Comparison of ENCODE assay signal across 24 cellular contexts in the genomic region with DNA sequence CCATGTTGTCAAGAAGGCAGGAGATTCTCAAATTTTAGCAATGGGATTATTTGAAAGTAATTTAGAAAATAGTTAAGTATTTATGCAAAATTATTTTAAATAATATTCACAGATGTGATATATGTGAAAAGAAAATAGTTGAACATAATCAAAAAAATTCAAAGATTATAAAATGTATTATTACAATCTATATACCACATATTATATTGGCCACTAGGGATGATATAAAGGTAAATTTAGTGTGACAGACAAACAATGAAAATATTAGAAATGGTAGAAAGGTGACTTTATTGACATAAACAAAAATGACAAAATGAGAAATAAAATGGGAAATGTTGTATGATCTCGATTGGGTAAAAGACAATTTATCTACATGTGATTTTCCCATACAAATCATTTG.
"Had no signal": no experiment of that assay in that cellular context is flagged by ENCODE, and none has a peak within 500 bp of the region (broad histone marks: within the 10 kb centered on the region; RNA-seq: fewer than 3 reads in every experiment).

No MANE protein-coding gene starts in this region.

- ATAC-seq: activated CD8-positive, alpha-beta memory T cell treated with anti-CD3 and anti-CD28 coated beads, Interleukin-2, amount 10 ng/mL, durations not matched to agents 7 days and 5 days; activated CD8-positive, alpha-beta T cell treated with anti-CD3 and anti-CD28 coated beads, Interleukin-2, amount 10 ng/mL, durations not matched to agents 7 days and 5 days; activated naive CD4-positive, alpha-beta T cell treated with anti-CD3 and anti-CD28 coated beads, Interleukin-2, amount 50 U/mL, for 72 hours; body of pancreas; right lobe of liver had no signal

- H3K27me3 ChIP-seq: body of pancreas, esophagus muscularis mucosa, neutrophil, right lobe of liver, upper lobe of left lung, vagina had no signal

- H3K4me3 Mint-ChIP-seq: activated B cell treated with CpG ODN at 0.5 μM for 24 hours; activated CD8-positive, alpha-beta memory T cell treated with anti-CD3 and anti-CD28 coated beads, Interleukin-2, amount 10 ng/mL, durations not matched to agents 7 days and 5 days; activated CD8-positive, alpha-beta T cell treated with anti-CD3 and anti-CD28 coated beads, Interleukin-2, amount 10 ng/mL, durations not matched to agents 7 days and 5 days; nephron; stimulated activated naive CD8-positive, alpha-beta T cell treated with anti-CD3 and anti-CD28 coated beads, Interleukin-15, Interleukin-2, amounts not matched to agents 100 ng/mL and 50 ng/mL, for 24 hours had no signal

- H3K9me3 ChIP-seq: body of pancreas, esophagus muscularis mucosa, left ventricle myocardium inferior, neutrophil, right lobe of liver, thoracic aorta, upper lobe of left lung, vagina had no signal

- H3K4me3 ChIP-seq: body of pancreas, esophagus muscularis mucosa, left ventricle myocardium inferior, right lobe of liver, thoracic aorta, upper lobe of left lung, vagina had no signal

- H3K27ac Mint-ChIP-seq: activated B cell treated with CpG ODN at 0.5 μM for 24 hours; activated CD8-positive, alpha-beta memory T cell treated with anti-CD3 and anti-CD28 coated beads, Interleukin-2, amount 10 ng/mL, durations not matched to agents 7 days and 5 days; activated CD8-positive, alpha-beta T cell treated with anti-CD3 and anti-CD28 coated beads, Interleukin-2, amount 10 ng/mL, durations not matched to agents 7 days and 5 days; activated naive CD4-positive, alpha-beta T cell treated with anti-CD3 and anti-CD28 coated beads, Interleukin-2, amount 50 U/mL, for 72 hours; activated T-helper 2 cell treated with anti-CD3 and anti-CD28 coated beads, Interferon-gamma antibody, Interleukin-2, Interleukin-4, amounts not matched to agents 10 μg/mL and 5 μg/mL and 100 μg/mL, durations not matched to agents 14 hours and 24 hours and 36 hours; nephron; progenitor cell of endocrine pancreas; stimulated activated naive CD8-positive, alpha-beta T cell treated with anti-CD3 and anti-CD28 coated beads, Interleukin-15, Interleukin-2, amounts not matched to agents 100 ng/mL and 50 ng/mL, for 24 hours had no signal

- H3K36me3 ChIP-seq: esophagus muscularis mucosa, left ventricle myocardium inferior, neutrophil, right lobe of liver, thoracic aorta, upper lobe of left lung, vagina had no signal

- H3K27me3 Mint-ChIP-seq: activated B cell treated with CpG ODN at 0.5 μM for 24 hours; activated CD8-positive, alpha-beta memory T cell treated with anti-CD3 and anti-CD28 coated beads, Interleukin-2, amount 10 ng/mL, durations not matched to agents 7 days and 5 days; progenitor cell of endocrine pancreas; stimulated activated naive CD8-positive, alpha-beta T cell treated with anti-CD3 and anti-CD28 coated beads, Interleukin-15, Interleukin-2, amounts not matched to agents 100 ng/mL and 50 ng/mL, for 24 hours had no signal

- H3K36me3 Mint-ChIP-seq: activated CD8-positive, alpha-beta memory T cell treated with anti-CD3 and anti-CD28 coated beads, Interleukin-2, amount 10 ng/mL, durations not matched to agents 7 days and 5 days; activated naive CD4-positive, alpha-beta T cell treated with anti-CD3 and anti-CD28 coated beads, Interleukin-2, amount 50 U/mL, for 72 hours had no signal

- H3K27ac ChIP-seq: body of pancreas, esophagus muscularis mucosa, left ventricle myocardium inferior, neutrophil, right lobe of liver, thoracic aorta, upper lobe of left lung, vagina had no signal

- DNase-seq: activated B cell treated with CpG ODN at 0.5 μM for 24 hours; activated CD4-positive, alpha-beta T cell treated with anti-CD3 and anti-CD28 coated beads, Interleukin-2, amount 50 U/mL, for 1 hour; activated CD8-positive, alpha-beta memory T cell treated with anti-CD3 and anti-CD28 coated beads, Interleukin-2, amount 10 ng/mL, durations not matched to agents 7 days and 5 days; activated CD8-positive, alpha-beta T cell treated with anti-CD3 and anti-CD28 coated beads, Interleukin-2, amount 10 ng/mL, durations not matched to agents 7 days and 5 days; activated T-cell treated with anti-CD3 and anti-CD28 coated beads, Interleukin-2, amount 50 U/mL, for 48 hours; aorta; body of pancreas; cerebellar nuclear complex; cortex of kidney; foreskin melanocyte; left ventricle myocardium inferior; right lobe of liver; stimulated activated CD4-positive, alpha-beta T cell treated with anti-CD3 and anti-CD28 coated beads, Interleukin-2, amount 100 ng/mL, for 48 hours; T-helper 2 cell; upper lobe of left lung had no signal

- H3K4me1 ChIP-seq: body of pancreas, esophagus muscularis mucosa, left ventricle myocardium inferior, right lobe of liver, upper lobe of left lung, vagina had no signal

- H3K4me1 Mint-ChIP-seq: activated B cell treated with CpG ODN at 0.5 μM for 24 hours; activated CD8-positive, alpha-beta memory T cell treated with anti-CD3 and anti-CD28 coated beads, Interleukin-2, amount 10 ng/mL, durations not matched to agents 7 days and 5 days; nephron had no signal
